Comparison of ENCODE assay signal across 22 cellular contexts in the genomic region with DNA sequence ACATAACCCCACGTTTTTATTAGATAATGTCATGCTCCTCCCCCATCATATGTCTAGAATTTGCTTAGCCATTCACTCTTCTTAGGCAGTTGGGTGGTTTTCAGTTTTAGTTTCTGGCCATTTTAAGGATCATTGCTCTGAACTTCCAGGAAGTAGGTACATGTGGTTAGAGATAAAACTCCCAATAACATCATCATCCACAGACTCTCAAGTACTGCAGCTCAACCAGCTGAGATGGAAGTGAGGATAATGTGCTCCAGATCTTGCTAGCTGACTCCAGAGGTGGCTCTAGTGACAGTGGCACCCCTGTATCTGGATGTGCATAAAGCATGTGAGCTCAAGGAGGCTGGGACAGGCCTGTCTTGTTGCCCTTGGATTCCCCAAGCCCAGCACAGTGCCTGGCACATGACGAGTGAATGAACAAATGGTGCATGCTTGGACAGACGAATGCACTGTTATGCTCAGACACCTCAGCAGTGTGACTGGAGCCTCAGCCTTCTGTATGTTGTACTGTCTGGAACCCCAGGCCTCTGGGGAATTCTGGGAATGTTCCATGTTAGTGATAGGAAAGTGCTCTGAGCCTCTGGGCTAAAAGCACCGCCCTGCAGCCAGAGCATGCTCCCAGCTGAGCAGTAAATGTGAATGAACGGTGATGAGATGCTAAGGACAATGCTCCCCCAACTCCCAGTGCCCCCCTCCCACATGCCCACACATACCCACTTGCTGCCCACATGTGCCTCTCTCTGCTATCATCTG. TPM values are rescaled to one million over a fixed set of nuclear protein-coding genes. Genes with fewer than 3 reads are reported as not detected.
DNase-seq lines count a peak whose midpoint lies in the region; TF ChIP-seq lines count a peak whose summit lies in the region.
"Had no signal": no experiment of that assay in that cellular context is flagged by ENCODE, and none has a peak within 500 bp of the region (broad histone marks: within the 10 kb centered on the region; RNA-seq: fewer than 3 reads in every experiment).

No MANE protein-coding gene starts in this region.

- CTCF ChIA-PET in CD8-positive, alpha-beta memory T cell (lab: Charles Lee): interaction anchor here (1.4 kb wide), 1 partner anchor 126 kb away, joined by 3 read pairs; no protein-coding TSS in a partner anchor

- no peak overlapping the region for H3K27ac ChIP-seq in right atrium auricular region
- no peak overlapping the region for H3K27ac ChIP-seq in breast epithelium
- no peak overlapping the region for H3K27ac ChIP-seq in CD8-positive, alpha-beta memory T cell (ENCODE audit: low read depth, low read length)
- H3K27ac ChIP-seq: psoas muscle, suprapubic skin had no signal

- peak overlapping the region; percentile 50 for H3K27ac Mint-ChIP-seq in T-helper 1 cell treated with Interleukin-12 subunit alpha and Interleukin-12 subunit beta and Interleukin-4 antibody, amounts not matched to agents 30 μg/mL and 1 μg/mL, for 36 hours
- H3K27ac Mint-ChIP-seq in glutamatergic neuron (ENCODE audit: unreplicated experiment): no peak overlapping the region
- no peak overlapping the region for H3K27ac Mint-ChIP-seq in CD8-positive, alpha-beta memory T cell
- H3K27ac Mint-ChIP-seq: GM23338, T-cell had no signal

- H3K4me3 ChIP-seq in right atrium auricular region (no peak overlapping the region), breast epithelium (no peak overlapping the region)
- H3K4me3 ChIP-seq in CD8-positive, alpha-beta memory T cell (ENCODE audit: low read length): no peak overlapping the region
- H3K4me3 ChIP-seq: GM23338, psoas muscle, suprapubic skin had no signal

- DNase-seq in cardiac septum (ENCODE audit: low spot score) (peak; percentile 60), right atrium auricular region (ENCODE audit: low spot score) (no peak), glutamatergic neuron (peak; percentile 37), breast epithelium (ENCODE audit: low spot score in 2 of 2) (no peak), GDM1 (lab: John Stamatoyannopoulos, UW) (no peak), NCI-H748 treated with DMSO at 0.1 percent for 48 hours (lab: John Stamatoyannopoulos, UW) (no peak)
- no peak for DNase-seq in CD8-positive, alpha-beta memory T cell
- DNase-seq: activated CD8-positive, alpha-beta memory T cell treated with anti-CD3 and anti-CD28 coated beads for 24 hours; CD4-positive, alpha-beta memory T cell; central memory CD4-positive, alpha-beta T cell; DMS79 treated with DMSO at 0.1 percent for 48 hours; Karpas-422; NCI-H1092; NCI-H2029; NCI-H446 treated with DMSO at 0.1 percent for 48 hours; psoas muscle; stimulated activated CD8-positive, alpha-beta memory T cell treated with anti-CD3 and anti-CD28 coated beads, Interleukin-4, amount 100 ng/mL, for 48 hours; T-cell had no signal

- H3K27me3 ChIP-seq in right atrium auricular region (no peaks in the 10 kb centered on the region), breast epithelium (no peaks in the 10 kb centered on the region)
- no peaks in the 10 kb centered on the region for H3K27me3 ChIP-seq in CD8-positive, alpha-beta memory T cell (ENCODE audit: insufficient read depth, low read length, poor library complexity, severe bottlenecking)
- H3K27me3 ChIP-seq: suprapubic skin had no signal

- peaks cover 23% of the 10 kb centered on the region for H3K4me1 Mint-ChIP-seq in T-helper 1 cell treated with Interleukin-12 subunit alpha and Interleukin-12 subunit beta and Interleukin-4 antibody, amounts not matched to agents 30 μg/mL and 1 μg/mL, for 36 hours (ENCODE audit: low read depth)
- no peaks in the 10 kb centered on the region for H3K4me1 Mint-ChIP-seq in glutamatergic neuron (ENCODE audit: low read depth, unreplicated experiment)
- H3K4me1 Mint-ChIP-seq in CD8-positive, alpha-beta memory T cell: no peaks in the 10 kb centered on the region
- H3K4me1 Mint-ChIP-seq: CD4-positive, alpha-beta memory T cell had no signal

- H3K36me3 ChIP-seq in right atrium auricular region (no peaks in the 10 kb centered on the region), breast epithelium (no peaks in the 10 kb centered on the region)
- no peaks in the 10 kb centered on the region for H3K36me3 ChIP-seq in CD8-positive, alpha-beta memory T cell (ENCODE audit: insufficient read depth, low read length)
- H3K36me3 ChIP-seq: suprapubic skin had no signal

- H3K4me1 ChIP-seq in right atrium auricular region (peaks cover 0 to 12% of the 10 kb centered on the region in 2 donors), breast epithelium (no peaks in the 10 kb centered on the region)
- no peaks in the 10 kb centered on the region for H3K4me1 ChIP-seq in CD8-positive, alpha-beta memory T cell (ENCODE audit: insufficient read depth, low read length)
- H3K4me1 ChIP-seq: psoas muscle, suprapubic skin had no signal

- peak overlapping the region; percentile 47 for H3K4me3 Mint-ChIP-seq in T-helper 1 cell treated with Interleukin-12 subunit alpha and Interleukin-12 subunit beta and Interleukin-4 antibody, amounts not matched to agents 30 μg/mL and 1 μg/mL, for 36 hours
- H3K4me3 Mint-ChIP-seq in glutamatergic neuron (ENCODE audit: unreplicated experiment): no peak overlapping the region
- H3K4me3 Mint-ChIP-seq in CD8-positive, alpha-beta memory T cell: no peak overlapping the region
- H3K4me3 Mint-ChIP-seq: CD4-positive, alpha-beta memory T cell; GM23338; T-cell had no signal

- no peak for TF ChIP-seq POLR2A in breast epithelium (IDR thresholded peaks at IDR 0.05)

- no peaks in the 10 kb centered on the region for H3K36me3 Mint-ChIP-seq in T-helper 1 cell treated with Interleukin-12 subunit alpha and Interleukin-12 subunit beta and Interleukin-4 antibody, amounts not matched to agents 30 μg/mL and 1 μg/mL, for 36 hours (ENCODE audit: low read depth)
- no peaks in the 10 kb centered on the region for H3K36me3 Mint-ChIP-seq in glutamatergic neuron (ENCODE audit: unreplicated experiment)
- no peaks in the 10 kb centered on the region for H3K36me3 Mint-ChIP-seq in CD8-positive, alpha-beta memory T cell
- H3K36me3 Mint-ChIP-seq: CD4-positive, alpha-beta memory T cell; T-cell had no signal

- POLR2A ChIA-PET in CD8-positive, alpha-beta memory T cell (lab: Charles Lee): no interaction called here

- no peaks in the 10 kb centered on the region for H3K9me3 ChIP-seq in right atrium auricular region
- H3K9me3 ChIP-seq in breast epithelium: no peaks in the 10 kb centered on the region
- H3K9me3 ChIP-seq in CD8-positive, alpha-beta memory T cell (ENCODE audit: low read length): no peaks in the 10 kb centered on the region
- H3K9me3 ChIP-seq: psoas muscle, suprapubic skin had no signal

- no peak for TF ChIP-seq CTCF in right atrium auricular region (IDR thresholded peaks at IDR 0.05)
- no peak for TF ChIP-seq CTCF in glutamatergic neuron (IDR thresholded peaks at IDR 0.05; ENCODE audit: partially characterized antibody, unreplicated experiment)
- no peak for TF ChIP-seq CTCF in breast epithelium (IDR thresholded peaks at IDR 0.05)

- H3K27me3 Mint-ChIP-seq in T-helper 1 cell treated with Interleukin-12 subunit alpha and Interleukin-12 subunit beta and Interleukin-4 antibody, amounts not matched to agents 30 μg/mL and 1 μg/mL, for 36 hours (ENCODE audit: low read depth): no peaks in the 10 kb centered on the region
- H3K27me3 Mint-ChIP-seq in glutamatergic neuron (ENCODE audit: unreplicated experiment): peaks cover 6% of the 10 kb centered on the region
- H3K27me3 Mint-ChIP-seq in CD8-positive, alpha-beta memory T cell: peaks cover 0 to 2% of the 10 kb centered on the region in 2 donors
- H3K27me3 Mint-ChIP-seq: T-cell had no signal

- no peaks in the 10 kb centered on the region for H3K9me3 Mint-ChIP-seq in T-helper 1 cell treated with Interleukin-12 subunit alpha and Interleukin-12 subunit beta and Interleukin-4 antibody, amounts not matched to agents 30 μg/mL and 1 μg/mL, for 36 hours
- H3K9me3 Mint-ChIP-seq in glutamatergic neuron (ENCODE audit: unreplicated experiment): peaks cover 2% of the 10 kb centered on the region
- H3K9me3 Mint-ChIP-seq in CD8-positive, alpha-beta memory T cell: no peaks in the 10 kb centered on the region
- H3K9me3 Mint-ChIP-seq: CD4-positive, alpha-beta memory T cell; GM23338; T-cell had no signal

- intact Hi-C loops in cardiac septum (cut with DNase I) (no loop called here), breast epithelium (cut with DNase I; ENCODE audit: low total_unique reads) (no loop called here)

RNA-seq across cellular contexts. Expression of a gene that starts 16.4 kb away (rescaled TPM):
- 2.8 TPM for total RNA-seq in cardiac septum
- total RNA-seq in right atrium auricular region: 1 to 10 TPM; 3.9 to 4.4 TPM
- 3.8 TPM for total RNA-seq in glutamatergic neuron (ENCODE audit: unreplicated experiment)
- total RNA-seq in breast epithelium: 1 to 10 TPM in 2 of 3 donors, under 1 TPM in 1; 0.96 to 1.6 (median 1.0) TPM
- under 1 TPM; 0.18 to 0.22 TPM for total RNA-seq in CD8-positive, alpha-beta memory T cell
- polyA plus RNA-seq in CD8-positive, alpha-beta memory T cell: not detected
- total RNA-seq: HT-29 had no signal
- polyA plus RNA-seq: CD4-positive, alpha-beta memory T cell had no signal

RNA-seq across cellular contexts. Expression of a gene that starts 50.1 kb away (rescaled TPM):
- total RNA-seq in cardiac septum: 30.9 TPM
- total RNA-seq in right atrium auricular region: 10 to 100 TPM; 15.7 to 21.2 TPM
- total RNA-seq in glutamatergic neuron (ENCODE audit: unreplicated experiment): 30.7 TPM
- total RNA-seq in breast epithelium: 10 to 100 TPM; 15.0 to 16.7 (median 16.4) TPM
- total RNA-seq in CD8-positive, alpha-beta memory T cell: 10 to 100 TPM; 44.7 to 45.2 TPM
- 55.5 TPM for polyA plus RNA-seq in CD8-positive, alpha-beta memory T cell

Comparison
In these comparisons a context has a peak if more than half of its experiments do, and no peak if none do; other contexts are left out.
1. DNase-seq: peak in cardiac septum (single experiment) and glutamatergic neuron (single experiment); none in right atrium auricular region (single experiment), breast epithelium (0 of 2), GDM1 (single experiment), CD8-positive, alpha-beta memory T cell (0 of 5) and NCI-H748 treated with DMSO at 0.1 percent for 48 hours (single experiment).